8 cellular contexts compared by ENCODE assay signal in genomic region chr11:110297726-110298297, GRCh38. TPM values are rescaled to one million over a fixed set of nuclear protein-coding genes. Genes with fewer than 3 reads are reported as not detected.
DNase-seq lines count a peak whose midpoint lies in the region; ATAC-seq and TF ChIP-seq lines count a peak whose summit lies in the region.

No MANE protein-coding gene starts in this region.

- TF ChIP-seq RAD21 in liver (IDR thresholded peaks at IDR 0.05) = no peak

- H3K27me3 ChIP-seq in adrenal gland = no peaks in the 10 kb centered on the region
- no peaks in the 10 kb centered on the region for H3K27me3 ChIP-seq in liver (ENCODE audit: control insufficient read depth in 4 of 4, insufficient read depth in 4 of 4, low read length in 3 of 4)
- H3K27me3 ChIP-seq in dorsolateral prefrontal cortex = no peaks in the 10 kb centered on the region

- DNase-seq in adrenal gland (peak in 2 of 7 donors; percentile 41 to 62), NCI-H748 (lab: John Stamatoyannopoulos, UW; ENCODE audit: unreplicated experiment) (no peak), dorsolateral prefrontal cortex (no peak), NOMO-1 treated with dmso at 0.1 percent for 144 hours (lab: John Stamatoyannopoulos, UW; ENCODE audit: unreplicated experiment) (no peak)

- H3K4me3 Mint-ChIP-seq in IgD-negative memory B cell = peak overlapping the region; percentile 27 to 96 (median 80)

- H3K27ac ChIP-seq in 22Rv1 (peak overlapping the region; percentile 80), adrenal gland (peak overlapping the region; percentile 8 to 98 (median 97)), liver (ENCODE audit: low read depth in 1 of 2, low read length in 2 of 2) (peak overlapping the region; percentile 3 to 76), dorsolateral prefrontal cortex (peak overlapping the region in 27 of 59 donors; percentile 1 to 99 (median 96))

- 78 to 90% (median 84%) methylated on average over 3 of the region's 3 CpGs for WGBS in adrenal gland, 4 donors
- WGBS in liver = 37% methylated on average over 3 of the region's 3 CpGs

- no peaks in the 10 kb centered on the region for H3K36me3 ChIP-seq in adrenal gland (replicated peaks in 1 of 2)
- no peaks in the 10 kb centered on the region for H3K36me3 ChIP-seq in liver (ENCODE audit: control insufficient read depth in 4 of 4, insufficient read depth in 3 of 4, low read depth in 1 of 4, low read length in 3 of 4)

- TF ChIP-seq CTCF in 22Rv1 (IDR thresholded peaks at IDR 0.05) (no peak), adrenal gland (IDR thresholded peaks at IDR 0.05) (no peak), liver (IDR thresholded peaks at IDR 0.05; ENCODE audit: low read depth, low read length, missing input control) (no peak), dorsolateral prefrontal cortex (IDR thresholded peaks at IDR 0.05 in 54 of 56, conservative IDR thresholded peaks at IDR 0.05 in 2 of 56; ENCODE audit: low read depth in 1 of 56, partially characterized antibody in 56 of 56) (no peak)

- peaks cover 18 to 27% (median 24%) of the 10 kb centered on the region in 3 donors for H3K4me1 Mint-ChIP-seq in IgD-negative memory B cell

- intact Hi-C loops in adrenal gland (cut with DNase I) = loop anchor here in 1 of 2 donors (5.0 to 10.0 kb wide), 2 partner anchors 57 to 134 kb away; no protein-coding TSS in a partner anchor
- intact Hi-C loops in dorsolateral prefrontal cortex (cut with DNase I) = loop anchor here (2.0 to 10.0 kb wide), 5 partner anchors 65 to 205 kb away; partner anchors contain the start of gene ZC3H12C (in 1 of the 2)

- no peaks in the 10 kb centered on the region for H3K27me3 Mint-ChIP-seq in IgD-negative memory B cell

- peaks cover 1% of the 10 kb centered on the region for H3K36me3 Mint-ChIP-seq in IgD-negative memory B cell

- H3K9me3 Mint-ChIP-seq in IgD-negative memory B cell = peaks cover 0 to 3% (median 0%) of the 10 kb centered on the region in 3 donors

- H3K9me3 ChIP-seq in adrenal gland (replicated peaks in 1 of 3) = no peaks in the 10 kb centered on the region
- no peaks in the 10 kb centered on the region for H3K9me3 ChIP-seq in liver (ENCODE audit: control insufficient read depth in 4 of 4, low read length in 3 of 4)

- H3K4me3 ChIP-seq in adrenal gland = no peak overlapping the region
- H3K4me3 ChIP-seq in liver (ENCODE audit: low read depth in 1 of 3, low read length in 3 of 3) = no peak overlapping the region
- H3K4me3 ChIP-seq in dorsolateral prefrontal cortex = no peak overlapping the region

- no peak for TF ChIP-seq POLR2A in adrenal gland (IDR thresholded peaks at IDR 0.05)

- no peak for ATAC-seq in HG03025 (IDR thresholded peaks at IDR 0.05; ENCODE audit: low FRiP score, unreplicated experiment)

- H3K4me1 ChIP-seq in adrenal gland (replicated peaks in 1 of 2) (peaks cover 17 to 30% of the 10 kb centered on the region in 2 donors), liver (ENCODE audit: control insufficient read depth in 4 of 4, insufficient read depth in 4 of 4, low read length in 3 of 4) (peaks cover 2 to 35% (median 24%) of the 10 kb centered on the region in 4 donors)

- peak overlapping the region in 2 of 3 donors; percentile 64 to 87 for H3K27ac Mint-ChIP-seq in IgD-negative memory B cell

- no peak overlapping the region for H3K9ac ChIP-seq in liver (ENCODE audit: low read depth in 1 of 2, low read length in 2 of 2)

TF ChIP-seq in liver, 16 proteins besides CTCF, POLR2A, EP300 and RAD21:
- TF ChIP-seq MAX (IDR thresholded peaks at IDR 0.05) = no peak
- TF ChIP-seq SP1 (IDR thresholded peaks at IDR 0.05) = no peak
- TF ChIP-seq GABPA (IDR thresholded peaks at IDR 0.05 in 1 of 2, conservative IDR thresholded peaks at IDR 0.05 in 1 of 2) = no peak
- TF ChIP-seq HNF4G (IDR thresholded peaks at IDR 0.05) = no peak
- no peak for TF ChIP-seq ATF3 (IDR thresholded peaks at IDR 0.05)
- no peak for TF ChIP-seq HNF4A (conservative IDR thresholded peaks at IDR 0.05)
- no peak for TF ChIP-seq REST (IDR thresholded peaks at IDR 0.05)

RNA-seq across cellular contexts. Expression of gene RDX, which starts 1.4 kb away (rescaled TPM):
- polyA plus RNA-seq in IgD-negative memory B cell (19.6 TPM), adrenal gland (100 to 1,000 TPM in 2 of 3 donors, 10 to 100 TPM in 1; 82.4 to 581 (median 196) TPM), liver (100 to 1,000 TPM in 1 of 2 donors, 10 to 100 TPM in 1; 19.9 to 116 TPM)
- total RNA-seq in adrenal gland (1,000 to 10,000 TPM in 1 of 8 donors, 100 to 1,000 TPM in 7; 229 to 1,153 (median 673) TPM), liver (10 to 100 TPM; 49.1 to 58.7 TPM), dorsolateral prefrontal cortex (100 to 1,000 TPM in 87 of 120 experiments, 10 to 100 TPM in 33; 51.8 to 308 (median 121) TPM)
